ENCODE assay signal across 8 cellular contexts in the genomic region with DNA sequence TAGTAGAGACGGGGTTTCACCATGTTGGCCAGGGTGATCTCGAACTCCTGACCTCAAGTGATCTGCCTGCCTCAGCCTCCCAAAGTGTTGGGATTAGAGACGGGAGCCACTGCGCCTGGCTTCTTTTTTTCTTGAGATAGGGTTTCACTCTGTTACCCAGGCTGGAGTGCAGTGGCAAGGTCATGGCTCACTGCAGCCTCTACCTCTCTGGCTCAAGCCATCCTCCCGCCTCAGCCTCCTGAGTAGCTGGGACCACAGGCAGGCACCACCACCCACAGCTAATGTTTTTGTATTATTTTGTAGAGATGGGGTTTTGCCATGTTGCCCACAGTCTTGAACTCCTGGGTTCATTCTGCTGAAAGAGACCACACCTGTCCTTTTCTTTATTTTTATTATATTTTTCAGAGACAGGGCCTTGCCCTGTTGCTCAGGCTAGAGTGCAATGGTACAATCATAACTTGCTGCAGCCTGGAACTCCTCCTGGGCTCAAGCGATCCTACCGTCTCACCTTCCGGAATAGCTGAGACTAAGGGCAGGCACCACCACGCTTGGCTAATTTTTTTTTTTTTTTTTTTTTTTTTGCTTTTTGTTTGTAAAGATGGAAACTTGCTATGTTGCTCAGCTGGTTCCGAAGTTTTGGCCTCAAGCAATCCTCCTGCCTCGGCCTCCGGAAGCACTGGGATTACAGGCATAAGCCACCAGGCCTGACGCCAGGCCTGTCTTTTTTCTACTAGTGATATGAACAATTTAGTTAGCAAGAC. TPM values are rescaled to one million over a fixed set of nuclear protein-coding genes. Genes with fewer than 3 reads are reported as not detected.
A peak's percentile ranks its signal among the peaks of the same experiment; 100 is the strongest.
DNase-seq lines count a peak whose midpoint lies in the region; ATAC-seq and TF ChIP-seq lines count a peak whose summit lies in the region.

No MANE protein-coding gene starts in this region.

- H3K27ac ChIP-seq in ascending aorta (peak overlapping the region; percentile 97), right cardiac atrium (ENCODE audit: low read length) (peak overlapping the region; percentile 54)

- peaks cover 92% of the 10 kb centered on the region for H3K36me3 Mint-ChIP-seq in stimulated activated effector memory CD8-positive, alpha-beta T cell treated with anti-CD3 and anti-CD28 coated beads, Interleukin-12 subunit alpha, Interleukin-12 subunit beta, amount 100 ng/mL, for 72 hours

- peaks cover 0 to 14% of the 10 kb centered on the region in 2 donors for H3K36me3 ChIP-seq in ascending aorta

- intact Hi-C loops in ascending aorta (cut with DNase I): no loop called here
- intact Hi-C loops in right cardiac atrium (cut with DNase I): no loop called here

- H3K27me3 ChIP-seq in ascending aorta (no peaks in the 10 kb centered on the region), right cardiac atrium (ENCODE audit: control insufficient read depth, insufficient read depth) (no peaks in the 10 kb centered on the region)

- H3K4me1 Mint-ChIP-seq in stimulated activated effector memory CD8-positive, alpha-beta T cell treated with anti-CD3 and anti-CD28 coated beads, Interleukin-12 subunit alpha, Interleukin-12 subunit beta, amount 100 ng/mL, for 72 hours: peaks cover 59% of the 10 kb centered on the region

- no peak overlapping the region for H3K27ac Mint-ChIP-seq in stimulated activated effector memory CD8-positive, alpha-beta T cell treated with anti-CD3 and anti-CD28 coated beads, Interleukin-12 subunit alpha, Interleukin-12 subunit beta, amount 100 ng/mL, for 72 hours

- H3K9me3 ChIP-seq in ascending aorta (no peaks in the 10 kb centered on the region), right cardiac atrium (ENCODE audit: control insufficient read depth, low read length) (no peaks in the 10 kb centered on the region)

- WGBS in right cardiac atrium: 56% methylated on average over 13 of the region's 13 CpGs

- H3K4me3 ChIP-seq in HFF-Myc (replicated peaks; ENCODE audit: low read depth, low read length) (peak overlapping the region; percentile 100), ascending aorta (peak overlapping the region; percentile 93 to 100), right cardiac atrium (ENCODE audit: low read length) (peak overlapping the region; percentile 27)

- H3K4me1 ChIP-seq in ascending aorta: peaks cover 20 to 49% of the 10 kb centered on the region in 2 donors
- H3K4me1 ChIP-seq in right cardiac atrium (ENCODE audit: control insufficient read depth, insufficient read depth, low read length): peaks cover 25% of the 10 kb centered on the region

- peak overlapping the region; percentile 91 for H3K4me3 Mint-ChIP-seq in stimulated activated effector memory CD8-positive, alpha-beta T cell treated with anti-CD3 and anti-CD28 coated beads, Interleukin-12 subunit alpha, Interleukin-12 subunit beta, amount 100 ng/mL, for 72 hours

- H3K9me3 Mint-ChIP-seq in stimulated activated effector memory CD8-positive, alpha-beta T cell treated with anti-CD3 and anti-CD28 coated beads, Interleukin-12 subunit alpha, Interleukin-12 subunit beta, amount 100 ng/mL, for 72 hours: no peaks in the 10 kb centered on the region

- ATAC-seq in right cardiac atrium: no peak
- ATAC-seq in stimulated activated effector memory CD8-positive, alpha-beta T cell treated with anti-CD3 and anti-CD28 coated beads, Interleukin-12 subunit alpha, Interleukin-12 subunit beta, amount 100 ng/mL, for 72 hours: no peak
- no peak for ATAC-seq in HG02870 (IDR thresholded peaks at IDR 0.05; ENCODE audit: unreplicated experiment)
- no peak for ATAC-seq in GM18873 (IDR thresholded peaks at IDR 0.05; ENCODE audit: low FRiP score, unreplicated experiment)
- ATAC-seq in GM21367 (IDR thresholded peaks at IDR 0.05; ENCODE audit: unreplicated experiment): no peak

- DNase-seq in HFF-Myc (ENCODE audit: extremely low read depth, low read depth) (no peak), ascending aorta (ENCODE audit: low spot score in 2 of 2) (no peak), right cardiac atrium (peak in 1 of 3 donors; percentile 60), DMS153 treated with DMSO at 0.1 percent for 48 hours (lab: John Stamatoyannopoulos, UW; ENCODE audit: unreplicated experiment) (no peak)
- no peak for DNase-seq in stimulated activated effector memory CD8-positive, alpha-beta T cell treated with anti-CD3 and anti-CD28 coated beads, Interleukin-12 subunit alpha, Interleukin-12 subunit beta, amount 100 ng/mL, for 72 hours (ENCODE audit: low spot score in 2 of 2)

- TF ChIP-seq CTCF in HFF-Myc (IDR thresholded peaks at IDR 0.05; ENCODE audit: low read depth, low read length, missing control alignments): no peak
- no peak for TF ChIP-seq CTCF in ascending aorta (IDR thresholded peaks at IDR 0.05)

RNA-seq across cellular contexts. Expression of gene LMNA, which starts 3.1 kb away (rescaled TPM):
- total RNA-seq in ascending aorta (783 TPM), right cardiac atrium (100 to 1,000 TPM; 238 to 451 (median 281) TPM)
- polyA plus RNA-seq in right cardiac atrium: 247 TPM

RNA-seq across cellular contexts. Expression of gene MEX3A, which starts 35.3 kb away (rescaled TPM):
- total RNA-seq in ascending aorta (1.3 TPM), right cardiac atrium (under 1 TPM; 0.17 to 0.33 (median 0.19) TPM)
- 0.25 TPM for polyA plus RNA-seq in right cardiac atrium

RNA-seq across cellular contexts. Expression of gene SEMA4A, which starts 35.8 kb away (rescaled TPM):
- total RNA-seq in ascending aorta: 0.64 TPM
- total RNA-seq in right cardiac atrium: 1 to 10 TPM; 2.3 to 3.4 (median 2.7) TPM
- polyA plus RNA-seq in right cardiac atrium: 3.7 TPM

RNA-seq across cellular contexts. Expression of gene RAB25, which starts 56.6 kb away (rescaled TPM):
- total RNA-seq in ascending aorta (not detected), right cardiac atrium (not detected)
- polyA plus RNA-seq in right cardiac atrium: 0.07 TPM

Comparison
In these comparisons a context has a peak if more than half of its experiments do, and no peak if none do; other contexts are left out.
1. H3K4me3 ChIP-seq: peak in every context shown above with its lines; median percentile 100 in HFF-Myc; 96 in ascending aorta; 27 in right cardiac atrium.